In genomic region chr5:152599096-152599495, GRCh38 we compare ENCODE assay signal across 10 cellular contexts.
"Had no signal": no experiment of that assay in that cellular context is flagged by ENCODE, and none has a peak within 500 bp of the region (broad histone marks: within the 10 kb centered on the region; RNA-seq: fewer than 3 reads in every experiment).

No MANE protein-coding gene starts in this region.

- DNase-seq: GM23248, GOT3, H7, H9, HCEC 1CT, HFFc6 had no signal

- H3K4me2 ChIP-seq: GM23338 had no signal

- H3K4me1 ChIP-seq: HAP-1 had no signal

- H3K9ac ChIP-seq: GM23248 had no signal

- H3K27ac ChIP-seq: GM23248 had no signal

- H2AFZ ChIP-seq: GM23248, GM23338 had no signal

- FAIRE-seq: H1, H54 had no signal

- H3K9me3 ChIP-seq: HAP-1 had no signal

- H3K36me3 ChIP-seq: HAP-1 had no signal

- H3K4me3 ChIP-seq: GM23248, GM23338, HAP-1 had no signal
